Comparison of ENCODE assay signal across 8 cellular contexts in genomic region chr16:84617631-84618427, GRCh38. TPM values are rescaled to one million over a fixed set of nuclear protein-coding genes. Genes with fewer than 3 reads are reported as not detected.
DNase-seq lines count a peak whose midpoint lies in the region; TF ChIP-seq lines count a peak whose summit lies in the region.

A gene with protein sequence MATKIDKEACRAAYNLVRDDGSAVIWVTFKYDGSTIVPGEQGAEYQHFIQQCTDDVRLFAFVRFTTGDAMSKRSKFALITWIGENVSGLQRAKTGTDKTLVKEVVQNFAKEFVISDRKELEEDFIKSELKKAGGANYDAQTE (minus strand): TSS chr16:84618078. CDS start chr16:84617914, 164 bp downstream.

- TF ChIP-seq POLR2A in suprapubic skin (IDR thresholded peaks at IDR 0.05) = peak in 1 of 2 donors; percentile 88

- peak within 1 kb of the TSS; percentile 74 for H3K4me3 ChIP-seq in HFF-Myc (replicated peaks; ENCODE audit: low read depth, low read length)
- peak within 1 kb of the TSS; percentile 76 for H3K4me3 ChIP-seq in SK-N-MC
- peak within 1 kb of the TSS; percentile 72 for H3K4me3 ChIP-seq in suprapubic skin

- CTCF ChIA-PET in activated naive CD4-positive, alpha-beta T cell treated with anti-CD3 and anti-CD28 coated beads, Interleukin-2, amount 10 ng/mL, durations not matched to agents 7 days and 5 days (lab: Charles Lee) = interaction anchor here (0.8 to 1.9 kb wide), 3 partner anchors 20 to 107 kb away, joined by 3 to 5 read pairs (median 4); no protein-coding TSS in a partner anchor

- peaks cover 36% of the 10 kb centered on the region for H3K36me3 Mint-ChIP-seq in activated naive CD4-positive, alpha-beta T cell treated with anti-CD3 and anti-CD28 coated beads, Interleukin-2, amount 10 ng/mL, durations not matched to agents 7 days and 5 days

- peak within 1 kb of the TSS; percentile 96 for H3K4me3 Mint-ChIP-seq in activated naive CD4-positive, alpha-beta T cell treated with anti-CD3 and anti-CD28 coated beads, Interleukin-2, amount 10 ng/mL, durations not matched to agents 7 days and 5 days

- peaks cover 63% of the 10 kb centered on the region for H3K4me1 Mint-ChIP-seq in activated naive CD4-positive, alpha-beta T cell treated with anti-CD3 and anti-CD28 coated beads, Interleukin-2, amount 10 ng/mL, durations not matched to agents 7 days and 5 days

- TF ChIP-seq EP300 in suprapubic skin (IDR thresholded peaks at IDR 0.05) = no peak

- peak within 1 kb of the TSS; percentile 88 for H3K27ac Mint-ChIP-seq in activated naive CD4-positive, alpha-beta T cell treated with anti-CD3 and anti-CD28 coated beads, Interleukin-2, amount 10 ng/mL, durations not matched to agents 7 days and 5 days

- TF ChIP-seq CTCF in HFF-Myc (IDR thresholded peaks at IDR 0.05; ENCODE audit: low read depth, low read length, missing control alignments) = no peak
- no peak for TF ChIP-seq CTCF in suprapubic skin (IDR thresholded peaks at IDR 0.05)

- H3K36me3 ChIP-seq in SK-N-MC (ENCODE audit: insufficient read depth, low read length) (no peaks in the 10 kb centered on the region), suprapubic skin (no peaks in the 10 kb centered on the region)

- H3K9me3 Mint-ChIP-seq in activated naive CD4-positive, alpha-beta T cell treated with anti-CD3 and anti-CD28 coated beads, Interleukin-2, amount 10 ng/mL, durations not matched to agents 7 days and 5 days = no peaks in the 10 kb centered on the region

- H3K9ac ChIP-seq in SK-N-MC (ENCODE audit: insufficient read length) = no peak within 1 kb of the TSS

- peaks cover 43% of the 10 kb centered on the region for H3K4me1 ChIP-seq in suprapubic skin

- WGBS in suprapubic skin = under 1% methylated on average over 27 of the region's 100 CpGs

- H3K27me3 Mint-ChIP-seq in activated naive CD4-positive, alpha-beta T cell treated with anti-CD3 and anti-CD28 coated beads, Interleukin-2, amount 10 ng/mL, durations not matched to agents 7 days and 5 days = peaks cover 31% of the 10 kb centered on the region

- H3K27ac ChIP-seq in SK-N-MC = no peak within 1 kb of the TSS
- peak within 1 kb of the TSS; percentile 63 for H3K27ac ChIP-seq in suprapubic skin

- H3K27me3 ChIP-seq in suprapubic skin = no peaks in the 10 kb centered on the region

- DNase-seq in GM04503 (ENCODE audit: low read depth) (peak; percentile 83), HFF-Myc (ENCODE audit: extremely low read depth, low read depth) (peak; percentile 90), NCI-H1048 (lab: John Stamatoyannopoulos, UW) (peak; percentile 66), SK-N-MC (ENCODE audit: low read depth, low spot score) (no peak), globus pallidus (ENCODE audit: low spot score) (peak; percentile 94), occipital lobe (lab: John Stamatoyannopoulos, UW) (peak; percentile 95), suprapubic skin (ENCODE audit: low spot score in 2 of 2) (peak; percentile 97 to 98)
- peak; percentile 96 for DNase-seq in activated naive CD4-positive, alpha-beta T cell treated with anti-CD3 and anti-CD28 coated beads, Interleukin-2, amount 10 ng/mL, durations not matched to agents 7 days and 5 days

- H3K9me3 ChIP-seq in SK-N-MC (ENCODE audit: low read depth, low read length) = no peaks in the 10 kb centered on the region
- H3K9me3 ChIP-seq in suprapubic skin = no peaks in the 10 kb centered on the region

RNA-seq across cellular contexts. Expression of the gene that starts here (rescaled TPM):
- total RNA-seq in occipital lobe = 89.7 TPM
- total RNA-seq in suprapubic skin = 10 to 100 TPM in 2 of 4 donors, 1 to 10 TPM in 2; 7.9 to 12.9 (median 10.3) TPM
